14 cellular contexts compared by ENCODE assay signal in the genomic region with DNA sequence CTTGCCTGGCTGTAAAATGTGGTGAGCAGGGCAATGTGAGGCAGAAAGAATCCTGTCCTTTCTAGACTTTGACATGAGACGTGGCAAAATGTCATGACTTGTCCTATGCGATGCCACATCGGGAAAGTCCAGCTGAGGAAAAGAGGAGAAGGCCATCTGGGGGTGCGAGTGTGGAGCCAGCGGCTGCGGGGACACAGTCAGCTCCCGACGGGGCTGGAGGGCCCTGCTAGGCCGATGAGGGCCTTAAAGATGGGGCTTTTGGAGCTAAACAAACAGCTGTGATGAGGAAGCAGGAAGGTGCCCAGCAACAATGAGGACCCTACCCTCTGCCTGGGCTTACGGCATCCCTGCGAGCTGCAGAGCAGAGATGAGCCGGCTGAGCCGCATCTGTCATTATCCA. TPM values are rescaled to one million over a fixed set of nuclear protein-coding genes. Genes with fewer than 3 reads are reported as not detected.
DNase-seq lines count a peak whose midpoint lies in the region; TF ChIP-seq lines count a peak whose summit lies in the region.
"Had no signal": no experiment of that assay in that cellular context is flagged by ENCODE, and none has a peak within 500 bp of the region (broad histone marks: within the 10 kb centered on the region; RNA-seq: fewer than 3 reads in every experiment).

No MANE protein-coding gene starts in this region.

- no peak overlapping the region for H3K9ac ChIP-seq in BLaER1
- H3K9ac ChIP-seq in BLaER1 treated with 17β-estradiol and CSF1 and Interleukin-3, amounts not matched to agents 10 nM and 100 nM: no peak overlapping the region

- peak overlapping the region; percentile 82 for H3K4me2 ChIP-seq in BLaER1
- H3K4me2 ChIP-seq in BLaER1 treated with 17β-estradiol and CSF1 and Interleukin-3, amounts not matched to agents 10 nM and 100 nM: peak overlapping the region; percentile 8 to 94 (median 79)
- H3K4me2 ChIP-seq: GM23338 had no signal

- H3K36me3 ChIP-seq in BLaER1 (no peaks in the 10 kb centered on the region), SJCRH30 (peaks cover 56% of the 10 kb centered on the region), ascending aorta (no peaks in the 10 kb centered on the region)
- no peaks in the 10 kb centered on the region for H3K36me3 ChIP-seq in BLaER1 treated with 17β-estradiol and CSF1 and Interleukin-3, amounts not matched to agents 10 nM and 100 nM

- intact Hi-C loops in ascending aorta (cut with DNase I): loop anchor here (10.0 kb wide), 1 partner anchor 315 kb away; no protein-coding TSS in a partner anchor

- TF ChIP-seq CTCF in ascending aorta (IDR thresholded peaks at IDR 0.05): no peak

- 0 out of 2 replicates have a peak, but pooled peaks cover 4% of the 10 kb centered on the region for H3K27me3 ChIP-seq in BLaER1
- H3K27me3 ChIP-seq in BLaER1 treated with 17β-estradiol and CSF1 and Interleukin-3, amounts not matched to agents 10 nM and 100 nM: peaks cover 0 to 29% (median 3%) of the 10 kb centered on the region in 11 experiments; a peak in 10 of 22 replicates
- no peaks in the 10 kb centered on the region for H3K27me3 ChIP-seq in SJCRH30
- no peaks in the 10 kb centered on the region for H3K27me3 ChIP-seq in ascending aorta

- no peak for DNase-seq in SJCRH30
- no peak for DNase-seq in nucleus accumbens (lab: John Stamatoyannopoulos, UW)
- no peak for DNase-seq in cerebellar cortex (ENCODE audit: low spot score)
- DNase-seq in ascending aorta (ENCODE audit: low spot score in 2 of 2): no peak
- DNase-seq: CD4-positive, alpha-beta T cell; CD8-positive, alpha-beta memory T cell; DMS 273 treated with DMSO at 0.1 percent for 48 hours; DMS79; H9 had no signal

- H3K4me3 ChIP-seq in BLaER1 (no peak overlapping the region), SJCRH30 (no peak overlapping the region), ascending aorta (no peak overlapping the region)
- H3K4me3 ChIP-seq in BLaER1 treated with 17β-estradiol and CSF1 and Interleukin-3, amounts not matched to agents 10 nM and 100 nM: no peak overlapping the region
- H3K4me3 ChIP-seq: GM23338 had no signal

- H3K27ac ChIP-seq in BLaER1 (peak overlapping the region; percentile 86; the same call in 1 of the 2 replicates), SJCRH30 (peak overlapping the region; percentile 93), ascending aorta (no peak overlapping the region)
- no peak overlapping the region for H3K27ac ChIP-seq in BLaER1 treated with 17β-estradiol and CSF1 and Interleukin-3, amounts not matched to agents 10 nM and 100 nM

- H4K20me1 ChIP-seq in BLaER1: no peaks in the 10 kb centered on the region
- H4K20me1 ChIP-seq in BLaER1 treated with 17β-estradiol and CSF1 and Interleukin-3, amounts not matched to agents 10 nM and 100 nM: peaks cover 0 to 19% (median 0%) of the 10 kb centered on the region in 11 experiments; a peak in 4 of 22 replicates

- H3K4me1 ChIP-seq in BLaER1 (peaks cover 89% of the 10 kb centered on the region), SJCRH30 (peaks cover 48% of the 10 kb centered on the region), ascending aorta (no peaks in the 10 kb centered on the region)
- H3K4me1 ChIP-seq in BLaER1 treated with 17β-estradiol and CSF1 and Interleukin-3, amounts not matched to agents 10 nM and 100 nM: peaks cover 43 to 90% (median 76%) of the 10 kb centered on the region in 10 experiments

- no peaks in the 10 kb centered on the region for H3K9me3 ChIP-seq in BLaER1
- no peaks in the 10 kb centered on the region for H3K9me3 ChIP-seq in BLaER1 treated with 17β-estradiol and CSF1 and Interleukin-3, amounts not matched to agents 10 nM and 100 nM (replicated peaks in 1 of 11)
- H3K9me3 ChIP-seq in SJCRH30 (replicated peaks): no peaks in the 10 kb centered on the region
- H3K9me3 ChIP-seq in ascending aorta: no peaks in the 10 kb centered on the region

RNA-seq across cellular contexts. Expression of a gene that starts 7.7 kb away (rescaled TPM):
- total RNA-seq in SJCRH30 (2014; rRNA removed; shearing (Covaris generic)): 47.1 and 53.7 TPM in 2 replicates
- total RNA-seq in ascending aorta: 3.5 TPM
- total RNA-seq: CD4-positive, alpha-beta T cell; CD8-positive, alpha-beta memory T cell had no signal

RNA-seq across cellular contexts. Expression of a gene that starts 20.1 kb away (rescaled TPM):
- 1.4 and 3.5 TPM in 2 replicates for total RNA-seq in SJCRH30 (2014; rRNA removed; shearing (Covaris generic))
- not detected for total RNA-seq in ascending aorta
- total RNA-seq: A673; CD4-positive, alpha-beta T cell; CD8-positive, alpha-beta memory T cell; H4 had no signal

Comparison
In these comparisons a context has a peak if more than half of its experiments do, and no peak if none do; other contexts are left out.
1. H3K27ac ChIP-seq: peak in BLaER1 (single experiment) and SJCRH30 (single experiment); none in BLaER1 treated with 17β-estradiol and CSF1 and Interleukin-3, amounts not matched to agents 10 nM and 100 nM (0 of 11) and ascending aorta (0 of 2).
2. RNA of a gene that starts 7.7 kb away (total RNA-seq): 47.1 to 53.7 TPM in SJCRH30; 3.5 TPM in ascending aorta (single experiment); every median in the first group is over 10 times any median in the second.